Comparison of ENCODE assay signal across 16 cellular contexts in genomic region chr18:28365406-28365805, GRCh38.
DNase-seq lines count a peak whose midpoint lies in the region; ATAC-seq and TF ChIP-seq lines count a peak whose summit lies in the region.
"Had no signal": no experiment of that assay in that cellular context is flagged by ENCODE, and none has a peak within 500 bp of the region (broad histone marks: within the 10 kb centered on the region; RNA-seq: fewer than 3 reads in every experiment).

No MANE protein-coding gene starts in this region.

- H3K36me3 ChIP-seq in Panc1 (ENCODE audit: control insufficient read depth, insufficient read depth, low read length), result no peaks in the 10 kb centered on the region

- H3K27ac ChIP-seq in Panc1 (ENCODE audit: low read length), result no peak overlapping the region
- H3K27ac ChIP-seq: 22Rv1, skin epidermis had no signal

- TF ChIP-seq CTCF in Panc1 (IDR thresholded peaks at IDR 0.05) (no peak), epithelial cell of proximal tubule (conservative IDR thresholded peaks at IDR 0.05; ENCODE audit: low read depth, low read length) (no peak)

- ATAC-seq in Panc1 (no peak), GM18520 (IDR thresholded peaks at IDR 0.05; ENCODE audit: unreplicated experiment) (no peak), GM21360 (IDR thresholded peaks at IDR 0.05; ENCODE audit: unreplicated experiment) (no peak), GM19395 (IDR thresholded peaks at IDR 0.05; ENCODE audit: unreplicated experiment) (no peak)
- ATAC-seq: esophagus mucosa had no signal

- no peaks in the 10 kb centered on the region for H3K9me3 ChIP-seq in Panc1 (ENCODE audit: control insufficient read depth, insufficient read depth, low read depth, low read length)
- H3K9me3 ChIP-seq: Caco-2 had no signal

- in situ Hi-C loops in Panc1 (cut with HindIII; ENCODE audit: low pct_unique_long_range_greater_than_20kb, low sequenced_read_pairs), result no loop called here

- CTCF ChIA-PET in Panc1 (lab: Charles Lee), result no interaction called here

- no peaks in the 10 kb centered on the region for H3K4me1 ChIP-seq in Panc1 (ENCODE audit: control insufficient read depth, insufficient read depth, low read length)
- H3K4me1 ChIP-seq: Caco-2 had no signal

- POLR2A ChIA-PET in Panc1 (lab: Charles Lee), result no interaction called here

- H3K27me3 ChIP-seq in Panc1 (ENCODE audit: control insufficient read depth, insufficient read depth, low read length), result no peaks in the 10 kb centered on the region

- DNase-seq in DMS53 (lab: John Stamatoyannopoulos, UW) (peak; percentile 39), DMS53 treated with DMSO at 0.1 percent for 48 hours (lab: John Stamatoyannopoulos, UW; ENCODE audit: unreplicated experiment) (no peak), Panc1 (ENCODE audit: low read depth, low spot score) (peak; percentile 12), epithelial cell of proximal tubule (ENCODE audit: low read depth) (peak; percentile 40), skeletal muscle cell (ENCODE audit: low read depth) (peak; percentile 7)
- DNase-seq: Caco-2, caudate nucleus, immature natural killer cell, naive B cell, NCI-H1092 treated with DMSO at 0.1 percent for 48 hours had no signal

- BruUV-seq in Panc1 (replicated peaks; lab: Mats Ljungman, UMichigan), result no TSS peak

- H3K4me3 ChIP-seq in Panc1 (ENCODE audit: low read depth in 2 of 2, low read length in 2 of 2) (no peak overlapping the region), epithelial cell of proximal tubule (ENCODE audit: low read depth, low read length) (no peak overlapping the region), skeletal muscle cell (ENCODE audit: low read depth, low read length) (no peak overlapping the region)
- H3K4me3 ChIP-seq: skin epidermis had no signal

- intact Hi-C loops in Panc1 (cut with micrococcal nuclease; ENCODE audit: unreplicated experiment), result no loop called here
